ENCODE assay signal across 8 cellular contexts in genomic region chr10:17510242-17510908, GRCh38. TPM values are rescaled to one million over a fixed set of nuclear protein-coding genes. Genes with fewer than 3 reads are reported as not detected.
DNase-seq lines count a peak whose midpoint lies in the region; ATAC-seq, FAIRE-seq and TF ChIP-seq lines count a peak whose summit lies in the region.
"Had no signal": no experiment of that assay in that cellular context is flagged by ENCODE, and none has a peak within 500 bp of the region (broad histone marks: within the 10 kb centered on the region; RNA-seq: fewer than 3 reads in every experiment).

No MANE protein-coding gene starts in this region.

- TF ChIP-seq POLR2A in spleen (IDR thresholded peaks at IDR 0.05): no peak
- TF ChIP-seq POLR2A in prostate gland (IDR thresholded peaks at IDR 0.05): no peak

- ATAC-seq in HG02759 (IDR thresholded peaks at IDR 0.05; ENCODE audit: unreplicated experiment) (peak; percentile 65), foreskin keratinocyte (no peak)

- TF ChIP-seq CTCF in spleen (IDR thresholded peaks at IDR 0.05 in 8 of 11, conservative IDR thresholded peaks at IDR 0.05 in 3 of 11): no peak
- no peak for TF ChIP-seq CTCF in prostate gland (IDR thresholded peaks at IDR 0.05)
- TF ChIP-seq CTCF in foreskin keratinocyte (conservative IDR thresholded peaks at IDR 0.05): no peak

- FAIRE-seq in GM19239 (lab: Jason Lieb, UNC): peak; percentile 81

- peak overlapping the region in 5 of 8 donors; percentile 10 to 69 (median 46) for H3K27ac ChIP-seq in spleen
- no peak overlapping the region for H3K27ac ChIP-seq in prostate gland
- no peak overlapping the region for H3K27ac ChIP-seq in foreskin keratinocyte
- H3K27ac ChIP-seq: neutrophil had no signal

- H3K27me3 ChIP-seq in spleen (replicated peaks in 1 of 7) (no peaks in the 10 kb centered on the region), prostate gland (replicated peaks; ENCODE audit: insufficient read depth) (no peaks in the 10 kb centered on the region), foreskin keratinocyte (no peaks in the 10 kb centered on the region)
- H3K27me3 ChIP-seq: neutrophil had no signal

- no peak overlapping the region for H3K4me3 ChIP-seq in spleen
- no peak overlapping the region for H3K4me3 ChIP-seq in prostate gland

- H3K4me1 ChIP-seq in spleen (peaks cover 0 to 22% (median 3%) of the 10 kb centered on the region in 6 donors), prostate gland (replicated peaks) (no peaks in the 10 kb centered on the region), foreskin keratinocyte (peaks cover 22% of the 10 kb centered on the region)

- H3K36me3 ChIP-seq in spleen (no peaks in the 10 kb centered on the region), prostate gland (no peaks in the 10 kb centered on the region)
- H3K36me3 ChIP-seq: neutrophil had no signal

- intact Hi-C loops in spleen (cut with DNase I; ENCODE audit: low total_unique reads) (no loop called here), prostate gland (cut with DNase I) (no loop called here)

- DNase-seq in GM19239 (ENCODE audit: insufficient read length, low spot score) (peak; percentile 26), KG1 (lab: John Stamatoyannopoulos, UW) (peak; percentile 31), spleen (no peak), NCI-H748 (lab: John Stamatoyannopoulos, UW; ENCODE audit: unreplicated experiment) (no peak), prostate gland (ENCODE audit: low spot score) (no peak), foreskin keratinocyte (no peak)

- 40 to 71% (median 60%) methylated on average over 5 of the region's 5 CpGs for WGBS in spleen, 5 donors
- 86% methylated on average over 5 of the region's 5 CpGs for WGBS in prostate gland

- H3K9me3 ChIP-seq in spleen: peaks cover 0 to 3% (median under 1%) of the 10 kb centered on the region in 8 donors
- H3K9me3 ChIP-seq in prostate gland: no peaks in the 10 kb centered on the region
- H3K9me3 ChIP-seq: neutrophil had no signal

RNA-seq across cellular contexts. Expression of gene ST8SIA6, which starts 56.0 kb away (rescaled TPM):
- total RNA-seq in spleen: 1 to 10 TPM in 4 of 7 donors, under 1 TPM in 2, not detected in 1; 0.66 to 1.2 (median 1.0) TPM
- polyA plus RNA-seq in spleen: under 1 TPM in 1 of 3 donors, not detected in 2; 0.02 TPM
- total RNA-seq in prostate gland: 1 to 10 TPM; 1.1 to 5.6 TPM
- 0.11 TPM in 1 of 2 replicates, not detected in the other for total RNA-seq in foreskin keratinocyte
- polyA plus RNA-seq in foreskin keratinocyte: not detected in 2 replicates

Comparison
In these comparisons a context has a peak if more than half of its experiments do, and no peak if none do; other contexts are left out.
1. DNase-seq: peak in GM19239 (single experiment) and KG1 (single experiment); none in spleen (single experiment), NCI-H748 (single experiment), prostate gland (single experiment) and foreskin keratinocyte (0 of 2).
2. H3K27ac ChIP-seq: peak in spleen (5 of 8); none in prostate gland (0 of 2) and foreskin keratinocyte (single experiment).